8 cellular contexts compared by ENCODE assay signal in genomic region chr22:22855617-22856308, GRCh38. TPM values are rescaled to one million over a fixed set of nuclear protein-coding genes. Genes with fewer than 3 reads are reported as not detected.
DNase-seq lines count a peak whose midpoint lies in the region; ATAC-seq and TF ChIP-seq lines count a peak whose summit lies in the region.

No MANE protein-coding gene starts in this region.

- peak in 2 of 3 donors; percentile 12 to 17 for DNase-seq in stimulated activated CD4-positive, alpha-beta T cell treated with anti-CD3 and anti-CD28 coated beads, Interleukin-12 subunit alpha, Interleukin-12 subunit beta, amount 100 ng/mL, for 48 hours (ENCODE audit: low read depth in 2 of 3, low spot score in 1 of 3)
- DNase-seq in stimulated activated CD4-positive, alpha-beta T cell treated with anti-CD3 and anti-CD28 coated beads, Interleukin-12 subunit alpha, Interleukin-12 subunit beta, amount 100 ng/mL, for 4 hours = no peak
- DNase-seq in T-helper 17 cell (no peak), foreskin keratinocyte (no peak), testis (no peak), SHP77 treated with DMSO at 0.1 percent for 48 hours (lab: John Stamatoyannopoulos, UW) (no peak), NCI-H2081 treated with DMSO at 0.1 percent for 48 hours (lab: John Stamatoyannopoulos, UW) (no peak), tibial artery (no peak)

- peaks cover 11% of the 10 kb centered on the region for H3K27me3 Mint-ChIP-seq in T-helper 17 cell

- H3K27me3 ChIP-seq in foreskin keratinocyte = peaks cover 12% of the 10 kb centered on the region
- no peaks in the 10 kb centered on the region for H3K27me3 ChIP-seq in testis
- peaks cover 0 to 49% of the 10 kb centered on the region in 2 donors for H3K27me3 ChIP-seq in tibial artery

- 66 to 71% methylated on average over 4 to 5 of the region's 5 CpGs for whole genome bisulfite sequencing in testis, 2 donors

- H3K27ac Mint-ChIP-seq in T-helper 17 cell = peak overlapping the region; percentile 14

- no peaks in the 10 kb centered on the region for H3K36me3 ChIP-seq in testis (ENCODE audit: low read depth, missing control alignments)
- H3K36me3 ChIP-seq in tibial artery = no peaks in the 10 kb centered on the region

- TF ChIP-seq CTCF in foreskin keratinocyte (conservative IDR thresholded peaks at IDR 0.05) = peak; percentile 57
- TF ChIP-seq CTCF in testis (IDR thresholded peaks at IDR 0.05) = peak in 2 of 3 experiments; percentile 12 to 31
- peak in 1 of 2 experiments; percentile 14 for TF ChIP-seq CTCF in tibial artery (IDR thresholded peaks at IDR 0.05)

- peak overlapping the region; percentile 19 for H3K4me3 Mint-ChIP-seq in T-helper 17 cell

- peaks cover 13% of the 10 kb centered on the region for H3K4me1 Mint-ChIP-seq in T-helper 17 cell

- H3K36me3 Mint-ChIP-seq in T-helper 17 cell (ENCODE audit: low read depth) = no peaks in the 10 kb centered on the region

- H3K27ac ChIP-seq in foreskin keratinocyte = no peak overlapping the region
- no peak overlapping the region for H3K27ac ChIP-seq in testis
- H3K27ac ChIP-seq in tibial artery = no peak overlapping the region

- H3K4me3 ChIP-seq in testis = no peak overlapping the region
- no peak overlapping the region for H3K4me3 ChIP-seq in tibial artery

- H3K9me3 ChIP-seq in T-helper 17 cell (ENCODE audit: control insufficient read depth, low read length, poor library complexity, severe bottlenecking) = no peaks in the 10 kb centered on the region
- no peaks in the 10 kb centered on the region for H3K9me3 ChIP-seq in testis
- H3K9me3 ChIP-seq in tibial artery = no peaks in the 10 kb centered on the region

- no peak for TF ChIP-seq POLR2A in testis (IDR thresholded peaks at IDR 0.05)

- H3K4me1 ChIP-seq in foreskin keratinocyte (no peaks in the 10 kb centered on the region), testis (peaks cover 10% of the 10 kb centered on the region), tibial artery (no peaks in the 10 kb centered on the region)

- ATAC-seq in T-helper 17 cell (peak; percentile 59), foreskin keratinocyte (peak; percentile 51)

- intact Hi-C loops in testis (cut with DNase I; ENCODE audit: low total_unique reads) (no loop called here), tibial artery (cut with DNase I; ENCODE audit: low total_unique reads) (loop anchor here (10.0 kb wide), 2 partner anchors 99 to 269 kb away; no protein-coding TSS in a partner anchor)

RNA-seq across cellular contexts. Expression of gene IGLL5, which starts 31.9 kb away (rescaled TPM):
- 1 to 10 TPM in 1 of 2 donors, not detected in 1; 1.9 TPM for total RNA-seq in T-helper 17 cell
- not detected in 2 replicates for total RNA-seq in foreskin keratinocyte
- not detected in 2 replicates for polyA plus RNA-seq in foreskin keratinocyte
- total RNA-seq in testis = 1 to 10 TPM in 1 of 2 donors, under 1 TPM in 1; 0.94 to 1.4 TPM
- polyA plus RNA-seq in testis (ENCODE audit: insufficient read depth, low read depth, low replicate concordance) = 9.8 TPM

Comparison
In these comparisons a context has a peak if more than half of its experiments do, and no peak if none do; other contexts are left out.
1. DNase-seq: peak in stimulated activated CD4-positive, alpha-beta T cell treated with anti-CD3 and anti-CD28 coated beads, Interleukin-12 subunit alpha, Interleukin-12 subunit beta, amount 100 ng/mL, for 48 hours (2 of 3); none in stimulated activated CD4-positive, alpha-beta T cell treated with anti-CD3 and anti-CD28 coated beads, Interleukin-12 subunit alpha, Interleukin-12 subunit beta, amount 100 ng/mL, for 4 hours (single experiment), T-helper 17 cell (0 of 3), foreskin keratinocyte (0 of 2), testis (single experiment), SHP77 treated with DMSO at 0.1 percent for 48 hours (single experiment), NCI-H2081 treated with DMSO at 0.1 percent for 48 hours (single experiment) and tibial artery (0 of 2).